37 cellular contexts compared by ENCODE assay signal in the genomic region with DNA sequence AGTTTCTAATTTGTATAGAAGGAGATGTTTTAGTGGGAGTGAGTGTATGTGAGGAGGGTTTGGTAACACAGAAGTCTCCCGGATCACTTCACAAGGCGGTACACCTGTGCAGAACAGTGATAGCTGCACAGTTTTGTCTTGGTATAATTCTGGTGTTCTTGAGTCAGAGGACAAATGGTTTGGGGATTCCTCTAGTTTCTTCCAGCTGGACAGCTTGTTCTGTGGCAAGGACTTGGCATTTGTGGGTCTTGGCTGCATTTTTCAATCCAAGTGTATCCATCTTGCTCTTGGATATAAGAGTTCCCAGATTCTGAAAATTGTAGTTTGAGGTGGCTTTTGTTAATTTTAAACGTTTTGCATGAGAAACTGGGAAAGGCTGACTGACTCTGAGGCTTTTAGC.
"Had no signal": no experiment of that assay in that cellular context is flagged by ENCODE, and none has a peak within 500 bp of the region (broad histone marks: within the 10 kb centered on the region; RNA-seq: fewer than 3 reads in every experiment).

No MANE protein-coding gene starts in this region.

- H3K9me3 ChIP-seq: ascending aorta had no signal

- DNase-seq: activated B cell treated with CpG ODN at 0.5 μM for 24 hours; activated CD4-positive, alpha-beta memory T cell treated with anti-CD3 and anti-CD28 coated beads, Interleukin-2, amount 10 ng/mL, durations not matched to agents 7 days and 5 days; activated CD4-positive, alpha-beta T cell treated with anti-CD3 and anti-CD28 coated beads for 4 hours; activated CD4-positive, CD25-positive, alpha-beta regulatory T cell treated with anti-CD3 and anti-CD28 coated beads, Interleukin-2, amount 50 U/mL, for 72 hours; activated CD8-positive, alpha-beta memory T cell treated with anti-CD3 and anti-CD28 coated beads for 24 hours; activated CD8-positive, alpha-beta memory T cell treated with anti-CD3 and anti-CD28 coated beads, Interleukin-2, amount 10 ng/mL, durations not matched to agents 7 days and 5 days; activated CD8-positive, alpha-beta memory T cell treated with anti-CD3 and anti-CD28 coated beads, Interleukin-2, amount 50 U/mL, for 48 hours; activated effector memory CD4-positive, alpha-beta T cell treated with anti-CD3 and anti-CD28 coated beads, Interleukin-2, amount 50 U/mL, for 16 hours; activated naive CD4-positive, alpha-beta T cell treated with Interleukin-2 at 50 U/mL for 16 hours; activated naive CD8-positive, alpha-beta T cell treated with anti-CD3 and anti-CD28 coated beads, Interleukin-2, amount 10 ng/mL, durations not matched to agents 7 days and 5 days; activated T-cell treated with anti-CD3 and anti-CD28 coated beads, Interleukin-2, amount 50 U/mL, for 72 hours; amygdala; Kasumi-1; KG1; MM.1S; MV-4-11; NCI-H1092; NCI-H1436 treated with DMSO at 0.1 percent for 48 hours; NCI-H1694 treated with DMSO at 0.1 percent for 48 hours; NCI-H2029; NCI-H2107; NCI-H2171; NCI-H510A; NCI-H526; NCI-H748 treated with DMSO at 0.1 percent for 48 hours; NK-92 treated with Interleukin-12 subunit alpha and Interleukin-12 subunit beta, amount 100 ng/mL, for 24 hours; SIG-M5; T-cell; T-helper 2 cell; T-helper 9 cell had no signal

- ATAC-seq: activated CD8-positive, alpha-beta memory T cell treated with anti-CD3 and anti-CD28 coated beads, Interleukin-2, amount 10 ng/mL, durations not matched to agents 7 days and 5 days; activated T-cell treated with anti-CD3 and anti-CD28 coated beads, Interleukin-2, amount 50 U/mL, for 72 hours; activated T-helper 17 cell treated with anti-CD3 and anti-CD28 coated beads, Interleukin-2, amount 50 U/mL, for 72 hours; Right ventricle myocardium inferior; SK-N-SH treated with all-trans-retinoic acid at 6 μM for 48 hours; T-cell had no signal

- H3K36me3 ChIP-seq: ascending aorta, cardiac muscle cell had no signal

- H3K27me3 ChIP-seq: ascending aorta, cardiac muscle cell had no signal

- H3K27ac ChIP-seq: ascending aorta, cardiac muscle cell, RWPE1, VCaP had no signal

- H3K4me1 ChIP-seq: ascending aorta had no signal

- H3K4me3 ChIP-seq: ascending aorta, cardiac muscle cell had no signal
